Comparison of ENCODE assay signal across 12 cellular contexts in the genomic region with DNA sequence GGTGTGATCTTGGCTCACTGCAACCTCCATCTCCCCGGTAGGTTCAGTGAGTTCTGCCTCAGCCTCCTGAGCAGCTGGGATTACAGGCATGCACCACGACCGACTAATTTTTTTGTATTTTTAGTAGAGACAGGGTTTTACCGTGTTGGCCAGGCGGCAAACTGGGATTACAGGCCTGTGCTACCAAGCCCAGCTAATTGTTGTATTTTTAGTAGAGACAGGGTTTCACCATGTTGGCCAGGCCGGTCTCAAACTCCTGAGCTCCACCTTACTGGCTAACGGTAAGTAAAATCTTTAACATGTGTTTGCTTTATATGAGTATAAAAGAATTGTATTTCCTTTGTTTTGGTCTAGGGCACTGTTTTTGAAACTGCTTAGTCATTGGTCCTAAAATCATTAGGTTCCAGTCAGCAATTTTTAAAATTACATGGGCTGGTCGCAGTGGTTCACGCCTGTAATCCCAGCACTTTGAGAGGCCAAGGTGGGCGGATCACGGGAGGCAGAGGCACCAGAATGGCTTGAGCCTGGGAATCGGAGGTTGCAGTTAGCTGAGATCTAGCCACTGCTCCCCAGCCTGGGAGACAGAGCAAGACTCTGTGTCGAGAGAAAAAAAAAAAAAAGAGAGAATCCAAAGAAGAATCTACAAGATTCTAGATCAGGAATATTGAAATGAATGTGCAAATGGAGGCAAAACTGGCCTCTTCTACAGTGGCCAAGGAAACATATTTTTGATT. TPM values are rescaled to one million over a fixed set of nuclear protein-coding genes. Genes with fewer than 3 reads are reported as not detected.
DNase-seq lines count a peak whose midpoint lies in the region; ATAC-seq and TF ChIP-seq lines count a peak whose summit lies in the region.
"Had no signal": no experiment of that assay in that cellular context is flagged by ENCODE, and none has a peak within 500 bp of the region (broad histone marks: within the 10 kb centered on the region; RNA-seq: fewer than 3 reads in every experiment).

No MANE protein-coding gene starts in this region.

- no peak for TF ChIP-seq CTCF in osteoblast (IDR thresholded peaks at IDR 0.05; ENCODE audit: extremely low read depth, low read depth, low read length)

- H3K27ac ChIP-seq in osteoblast (ENCODE audit: low read depth, low read length) = peak overlapping the region; percentile 91

- H3K4me1 Mint-ChIP-seq in activated naive CD8-positive, alpha-beta T cell treated with anti-CD3 and anti-CD28 coated beads, Interleukin-2, amount 50 U/mL, for 24 hours = peaks cover 23% of the 10 kb centered on the region

- no peak overlapping the region for H3K4me3 ChIP-seq in osteoblast (ENCODE audit: insufficient read depth, low read length)

- no peak overlapping the region for H3K4me3 Mint-ChIP-seq in activated naive CD8-positive, alpha-beta T cell treated with anti-CD3 and anti-CD28 coated beads, Interleukin-2, amount 50 U/mL, for 24 hours

- peak overlapping the region; percentile 31 for H3K27ac Mint-ChIP-seq in activated naive CD8-positive, alpha-beta T cell treated with anti-CD3 and anti-CD28 coated beads, Interleukin-2, amount 50 U/mL, for 24 hours

- peaks cover 8% of the 10 kb centered on the region for H3K36me3 Mint-ChIP-seq in activated naive CD8-positive, alpha-beta T cell treated with anti-CD3 and anti-CD28 coated beads, Interleukin-2, amount 50 U/mL, for 24 hours (ENCODE audit: low read depth)

- H3K4me2 ChIP-seq in osteoblast (ENCODE audit: insufficient read depth, low read length) = peak overlapping the region; percentile 37

- no peaks in the 10 kb centered on the region for H3K9me3 Mint-ChIP-seq in activated naive CD8-positive, alpha-beta T cell treated with anti-CD3 and anti-CD28 coated beads, Interleukin-2, amount 50 U/mL, for 24 hours

- peak; percentile 53 for DNase-seq in Daoy (ENCODE audit: low read depth)
- peak; percentile 13 for DNase-seq in M059J (ENCODE audit: low read depth)
- no peak for DNase-seq in activated naive CD8-positive, alpha-beta T cell treated with anti-CD3 and anti-CD28 coated beads, Interleukin-2, amount 50 U/mL, for 24 hours
- DNase-seq in osteoblast (ENCODE audit: insufficient read length, low spot score, missing footprints) = no peak
- no peak for DNase-seq in germinal center (ENCODE audit: low spot score)
- DNase-seq: effector memory CD4-positive, alpha-beta T cell; left ventricle myocardium superior; NCI-H146; NCI-H524; stimulated activated CD4-positive, alpha-beta T cell treated with anti-CD3 and anti-CD28 coated beads, Interleukin-12 subunit alpha, Interleukin-12 subunit beta, amount 100 ng/mL, for 4 hours had no signal

- ATAC-seq in activated naive CD8-positive, alpha-beta T cell treated with anti-CD3 and anti-CD28 coated beads, Interleukin-2, amount 50 U/mL, for 24 hours = no peak
- ATAC-seq in GM21447 (IDR thresholded peaks at IDR 0.05; ENCODE audit: unreplicated experiment) (no peak), GM21381 (IDR thresholded peaks at IDR 0.05; ENCODE audit: unreplicated experiment) (no peak)
- ATAC-seq: left ventricle myocardium superior had no signal

- H3K27me3 Mint-ChIP-seq in activated naive CD8-positive, alpha-beta T cell treated with anti-CD3 and anti-CD28 coated beads, Interleukin-2, amount 50 U/mL, for 24 hours = no peaks in the 10 kb centered on the region

- H3K27me3 ChIP-seq in osteoblast (ENCODE audit: insufficient read depth, low read length) = no peaks in the 10 kb centered on the region

- no peak overlapping the region for H2AFZ ChIP-seq in osteoblast (ENCODE audit: low read length)

- peaks cover 27% of the 10 kb centered on the region for H3K36me3 ChIP-seq in osteoblast (ENCODE audit: insufficient read depth, low read length)

- H3K4me1 ChIP-seq in osteoblast (ENCODE audit: insufficient read depth, low read length) = peaks cover 47% of the 10 kb centered on the region

- peaks cover 33% of the 10 kb centered on the region for H3K79me2 ChIP-seq in osteoblast (ENCODE audit: insufficient read depth, low read length)

- no peaks in the 10 kb centered on the region for H3K9me3 ChIP-seq in osteoblast (ENCODE audit: low read depth, low read length)

- peaks cover 2% of the 10 kb centered on the region for H4K20me1 ChIP-seq in osteoblast (ENCODE audit: insufficient read depth, low read length)

RNA-seq across cellular contexts. Expression of a gene that starts 3.6 kb away (rescaled TPM):
- total RNA-seq in Daoy (2014; rRNA removed; shearing (Covaris generic)) = 32.3 and 42.3 TPM in 2 replicates
- total RNA-seq in M059J (2014; rRNA removed; shearing (Covaris generic)) = 27.0 and 34.0 TPM in 2 replicates
- 48.3 and 56.5 TPM in 2 replicates for total RNA-seq in osteoblast

RNA-seq across cellular contexts. Expression of a gene that starts 32.3 kb away (rescaled TPM):
- total RNA-seq in Daoy (2014; rRNA removed; shearing (Covaris generic)) = 28.3 and 71.6 TPM in 2 replicates
- 97.4 and 112 TPM in 2 replicates for total RNA-seq in M059J (2014; rRNA removed; shearing (Covaris generic))
- 38.7 and 43.6 TPM in 2 replicates for total RNA-seq in osteoblast

RNA-seq across cellular contexts. Expression of a gene that starts 48.7 kb away (rescaled TPM):
- 0.39 and 1.3 TPM in 2 replicates for total RNA-seq in Daoy (2014; rRNA removed; shearing (Covaris generic))
- 2.1 and 6.3 TPM in 2 replicates for total RNA-seq in M059J (2014; rRNA removed; shearing (Covaris generic))
- not detected in 2 replicates for total RNA-seq in osteoblast
- total RNA-seq: left ventricle myocardium superior had no signal

RNA-seq across cellular contexts. Expression of a gene that starts 53.8 kb away (rescaled TPM):
- total RNA-seq in Daoy (2014; rRNA removed; shearing (Covaris generic)) = 15.3 and 20.5 TPM in 2 replicates
- total RNA-seq in M059J (2014; rRNA removed; shearing (Covaris generic)) = 24.0 and 38.7 TPM in 2 replicates
- total RNA-seq in osteoblast = 1.5 and 1.8 TPM in 2 replicates

RNA-seq across cellular contexts. Expression of a gene that starts 57.4 kb away (rescaled TPM):
- total RNA-seq in Daoy (2014; rRNA removed; shearing (Covaris generic)) = 0.11 TPM in 1 of 2 replicates, not detected in the other
- not detected in 2 replicates for total RNA-seq in M059J (2014; rRNA removed; shearing (Covaris generic))
- not detected in 2 replicates for total RNA-seq in osteoblast
- total RNA-seq: left ventricle myocardium superior had no signal

Comparison
In these comparisons a context has a peak if more than half of its experiments do, and no peak if none do; other contexts are left out.
1. DNase-seq: peak in Daoy (single experiment) and M059J (single experiment); none in activated naive CD8-positive, alpha-beta T cell treated with anti-CD3 and anti-CD28 coated beads, Interleukin-2, amount 50 U/mL, for 24 hours (single experiment), osteoblast (single experiment) and germinal center (single experiment).